Comparison of ENCODE assay signal across 17 cellular contexts in the genomic region with DNA sequence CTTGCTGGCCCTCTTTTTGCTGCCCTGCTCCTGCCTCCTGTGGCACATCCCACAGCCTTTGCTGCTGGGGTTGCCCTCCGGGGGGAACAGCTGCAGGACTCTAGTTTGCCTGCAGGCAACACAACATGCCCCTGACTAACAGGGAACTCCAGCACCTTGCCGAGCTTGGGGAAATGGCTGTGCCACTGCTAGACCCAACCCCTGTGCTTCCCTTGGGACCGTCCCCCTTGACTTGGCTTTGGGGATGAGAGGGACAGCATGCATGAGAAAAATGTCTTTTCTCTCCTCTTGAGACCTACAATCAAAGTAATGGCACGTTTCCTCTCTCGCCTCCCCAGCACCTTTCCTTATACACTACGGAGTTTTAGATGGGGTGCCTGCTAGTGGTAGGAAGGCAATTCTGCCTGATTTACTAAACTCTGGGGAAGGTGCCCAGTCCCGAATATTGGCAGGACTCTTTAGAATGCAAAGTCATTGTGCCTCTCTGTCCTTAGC. TPM values are rescaled to one million over a fixed set of nuclear protein-coding genes. Genes with fewer than 3 reads are reported as not detected.
A peak's percentile ranks its signal among the peaks of the same experiment; 100 is the strongest.
DNase-seq lines count a peak whose midpoint lies in the region; ATAC-seq and TF ChIP-seq lines count a peak whose summit lies in the region.
"Had no signal": no experiment of that assay in that cellular context is flagged by ENCODE, and none has a peak within 500 bp of the region (broad histone marks: within the 10 kb centered on the region; RNA-seq: fewer than 3 reads in every experiment).

No MANE protein-coding gene starts in this region.

- H3K36me3 ChIP-seq in HUES48 (ENCODE audit: control insufficient read depth, insufficient read depth, low read length): no peaks in the 10 kb centered on the region
- no peaks in the 10 kb centered on the region for H3K36me3 ChIP-seq in psoas muscle (ENCODE audit: insufficient read depth in 1 of 2, low read depth in 1 of 2)
- H3K36me3 ChIP-seq: BLaER1 treated with 17β-estradiol and CSF1 and Interleukin-3, amounts not matched to agents 10 nM and 100 nM had no signal

- no peaks in the 10 kb centered on the region for H3K9me3 ChIP-seq in HUES48 (ENCODE audit: control insufficient read depth, insufficient read depth, low read length)
- no peaks in the 10 kb centered on the region for H3K9me3 ChIP-seq in psoas muscle
- H3K9me3 ChIP-seq: BLaER1 treated with 17β-estradiol and CSF1 and Interleukin-3, amounts not matched to agents 10 nM and 100 nM had no signal

- peak overlapping the region; percentile 25 for H3K4me3 ChIP-seq in HUES48 (ENCODE audit: low read depth, low read length)
- H3K4me3 ChIP-seq in choroid plexus epithelial cell (ENCODE audit: low read depth, low read length): no peak overlapping the region
- peak overlapping the region; percentile 4 for H3K4me3 ChIP-seq in psoas muscle
- H3K4me3 ChIP-seq: BLaER1 treated with 17β-estradiol and CSF1 and Interleukin-3, amounts not matched to agents 10 nM and 100 nM; skin epidermis had no signal

- DNase-seq in choroid plexus epithelial cell (ENCODE audit: low read depth) (peak; percentile 12), iPS DF 4.7 (ENCODE audit: extremely low read depth, low spot score) (peak; percentile 46), psoas muscle (no peak), HK-2 (ENCODE audit: unreplicated experiment) (no peak)
- DNase-seq: activated naive CD8-positive, alpha-beta T cell treated with anti-CD3 and anti-CD28 coated beads, Interleukin-2, amount 10 ng/mL, durations not matched to agents 7 days and 5 days; activated T-cell treated with anti-CD3 and anti-CD28 coated beads, Interleukin-2, amount 50 U/mL, for 4 hours; DMS79 treated with DMSO at 0.1 percent for 48 hours; KG1; NCI-H1417 treated with DMSO at 0.1 percent for 48 hours; NCI-H345; T1000 had no signal

- WGBS in psoas muscle, 3 donors: 41 to 45% (median 43%) methylated on average over 7 of the region's 7 CpGs

- H3K4me1 ChIP-seq in HUES48 (ENCODE audit: control insufficient read depth, insufficient read depth, low read length) (peaks cover 32% of the 10 kb centered on the region), psoas muscle (no peaks in the 10 kb centered on the region)

- intact Hi-C loops in psoas muscle (cut with DNase I): no loop called here

- H3K27ac ChIP-seq in HUES48 (ENCODE audit: low read depth, low read length) (peak overlapping the region; percentile 44), psoas muscle (no peak overlapping the region)
- H3K27ac ChIP-seq: BLaER1 treated with 17β-estradiol and CSF1 and Interleukin-3, amounts not matched to agents 10 nM and 100 nM had no signal

- ATAC-seq in psoas muscle (peak; percentile 37 to 87 (median 69)), HG03520 (IDR thresholded peaks at IDR 0.05; ENCODE audit: unreplicated experiment) (no peak), HG03280 (IDR thresholded peaks at IDR 0.05; ENCODE audit: unreplicated experiment) (no peak)
- ATAC-seq: activated T-cell treated with anti-CD3 and anti-CD28 coated beads, Interleukin-2, amount 50 U/mL, for 4 hours; stimulated activated effector memory CD8-positive, alpha-beta T cell treated with anti-CD3 and anti-CD28 coated beads, Interleukin-12 subunit alpha, Interleukin-12 subunit beta, amount 100 ng/mL, for 72 hours had no signal

- TF ChIP-seq CTCF in choroid plexus epithelial cell (conservative IDR thresholded peaks at IDR 0.05; ENCODE audit: low read depth, low read length) (peak; percentile 41), psoas muscle (IDR thresholded peaks at IDR 0.05) (peak; percentile 9)

- peak overlapping the region; percentile 11 for H3K9ac ChIP-seq in HUES48 (ENCODE audit: low read depth, low read length)
- H3K9ac ChIP-seq: BLaER1 treated with 17β-estradiol and CSF1 and Interleukin-3, amounts not matched to agents 10 nM and 100 nM had no signal

- H3K27me3 ChIP-seq in HUES48 (ENCODE audit: control insufficient read depth, insufficient read depth, low read length): no peaks in the 10 kb centered on the region
- H3K27me3 ChIP-seq in psoas muscle (ENCODE audit: insufficient read depth in 3 of 3, low read length in 2 of 3): no peaks in the 10 kb centered on the region
- H3K27me3 ChIP-seq: BLaER1 treated with 17β-estradiol and CSF1 and Interleukin-3, amounts not matched to agents 10 nM and 100 nM had no signal

RNA-seq across cellular contexts. Expression of gene VWA8, which starts 12.4 kb away (rescaled TPM):
- 10 to 100 TPM; 30.1 to 50.5 (median 41.4) TPM for total RNA-seq in psoas muscle
- 10 to 100 TPM in 2 of 3 donors, 1 to 10 TPM in 1; 8.6 to 12.5 (median 12.3) TPM for polyA plus RNA-seq in psoas muscle

Comparison
In these comparisons a context has a peak if more than half of its experiments do, and no peak if none do; other contexts are left out.
1. DNase-seq: peak in choroid plexus epithelial cell (single experiment) and iPS DF 4.7 (single experiment); none in psoas muscle (0 of 2) and HK-2 (single experiment).
2. ATAC-seq: peak in psoas muscle (4 of 4); none in HG03520 (single experiment) and HG03280 (single experiment).